Comparison of ENCODE assay signal across 18 cellular contexts in genomic region chr2:12284487-12284886, GRCh38.
DNase-seq lines count a peak whose midpoint lies in the region; ATAC-seq and TF ChIP-seq lines count a peak whose summit lies in the region.
"Had no signal": no experiment of that assay in that cellular context is flagged by ENCODE, and none has a peak within 500 bp of the region (broad histone marks: within the 10 kb centered on the region; RNA-seq: fewer than 3 reads in every experiment).

No MANE protein-coding gene starts in this region.

- no peaks in the 10 kb centered on the region for H4K20me1 ChIP-seq in IMR-90 (ENCODE audit: insufficient read depth, low read length)

- no peak overlapping the region for H4K5ac ChIP-seq in IMR-90 (ENCODE audit: low read depth, low read length)

- no peak overlapping the region for H2BK15ac ChIP-seq in IMR-90 (ENCODE audit: low read depth, low read length)

- H3K4ac ChIP-seq in IMR-90 (ENCODE audit: low read depth, low read length), result no peak overlapping the region

- H3K23ac ChIP-seq in IMR-90 (ENCODE audit: low read depth, low read length), result no peak overlapping the region

- in situ Hi-C loops in IMR-90 (cut with MboI; ENCODE audit: low sequenced_read_pairs), result no loop called here

- no peak overlapping the region for H3K4me2 ChIP-seq in IMR-90 (ENCODE audit: low read depth, low read length)

- H3K9ac ChIP-seq in IMR-90 (ENCODE audit: low read depth, low read length) (no peak overlapping the region), adipocyte (ENCODE audit: low read length) (no peak overlapping the region)

- H2AK5ac ChIP-seq in IMR-90 (ENCODE audit: low read depth, low read length), result no peak overlapping the region

- intact Hi-C loops in IMR-90 (cut with micrococcal nuclease), result no loop called here

- H3K4me1 ChIP-seq in IMR-90 (ENCODE audit: control insufficient read depth, insufficient read depth, low read length) (no peaks in the 10 kb centered on the region; the same call in 1 of the 2 replicates), adipocyte (ENCODE audit: control insufficient read depth, insufficient read depth, low read length) (peaks cover 23% of the 10 kb centered on the region), foreskin keratinocyte (peaks cover 3% of the 10 kb centered on the region)
- H3K4me1 ChIP-seq: left lung had no signal

- H3K9me1 ChIP-seq in IMR-90 (ENCODE audit: insufficient read depth, low read length), result no peaks in the 10 kb centered on the region

- H3K18ac ChIP-seq in IMR-90 (ENCODE audit: low read depth, low read length), result no peak overlapping the region; the same call in 1 of the 2 replicates

- H4K91ac ChIP-seq in IMR-90 (ENCODE audit: insufficient read depth, low read depth, low read length), result no peak overlapping the region

- no peak overlapping the region for H3K14ac ChIP-seq in IMR-90 (replicated peaks; ENCODE audit: low read depth, low read length)

- H3K9me3 ChIP-seq in IMR-90 (ENCODE audit: control insufficient read depth, insufficient read depth, low read length) (no peaks in the 10 kb centered on the region), adipocyte (ENCODE audit: control insufficient read depth, low read length) (no peaks in the 10 kb centered on the region)
- H3K9me3 ChIP-seq: left lung had no signal

- H3K27ac ChIP-seq in IMR-90 (ENCODE audit: insufficient read depth, low read length) (no peak overlapping the region), foreskin keratinocyte (no peak overlapping the region)
- H3K27ac ChIP-seq: left lung had no signal

- H3K36me3 ChIP-seq in IMR-90 (ENCODE audit: control insufficient read depth, insufficient read depth, low read length) (no peaks in the 10 kb centered on the region), adipocyte (ENCODE audit: control insufficient read depth, insufficient read depth, low read length, severe bottlenecking) (no peaks in the 10 kb centered on the region)
- H3K36me3 ChIP-seq: left lung had no signal

- no peak overlapping the region for H2AFZ ChIP-seq in IMR-90 (replicated peaks; ENCODE audit: low read length, poor library complexity)

- no peak for TF ChIP-seq CTCF in IMR-90 (conservative IDR thresholded peaks at IDR 0.05; ENCODE audit: low read depth, low read length)
- no peak for TF ChIP-seq CTCF in foreskin keratinocyte (conservative IDR thresholded peaks at IDR 0.05)

- no peak overlapping the region for H2AK9ac ChIP-seq in IMR-90 (replicated peaks; ENCODE audit: low read depth, low read length, poor library complexity)

- no peaks in the 10 kb centered on the region for H3K79me1 ChIP-seq in IMR-90 (ENCODE audit: low read depth in 1 of 2, low read length in 2 of 2)

- H4K8ac ChIP-seq in IMR-90 (ENCODE audit: low read depth in 2 of 2, low read length in 2 of 2), result no peak overlapping the region

- DNase-seq in EL (peak; percentile 12), IMR-90 (peak; percentile 60), adipocyte (ENCODE audit: low read depth) (peak; percentile 40), foreskin keratinocyte (peak; percentile 53 to 69)
- DNase-seq: activated CD4-positive, alpha-beta T cell treated with anti-CD3 and anti-CD28 coated beads, Interleukin-2, amount 50 U/mL, for 48 hours; activated naive CD4-positive, alpha-beta T cell treated with Interleukin-2 at 50 U/mL for 16 hours; CD4-positive, CD25-positive, alpha-beta regulatory T cell; cerebellar nuclear complex; hypothalamus; KBM-7; left lung; naive B cell; NCI-H1694 treated with DMSO at 0.1 percent for 48 hours; NCI-H526; stimulated activated CD4-positive, alpha-beta T cell treated with anti-CD3 and anti-CD28 coated beads, Interleukin-4, amount 100 ng/mL, for 1 hour had no signal

- ATAC-seq in IMR-90 (ENCODE audit: low read depth) (no peak), foreskin keratinocyte (peak; percentile 65), HG02571 (IDR thresholded peaks at IDR 0.05; ENCODE audit: unreplicated experiment) (no peak), HG03460 (IDR thresholded peaks at IDR 0.05; ENCODE audit: unreplicated experiment) (no peak), HG03442 (IDR thresholded peaks at IDR 0.05; ENCODE audit: unreplicated experiment) (no peak)
- ATAC-seq: left lung had no signal

- H3K4me3 ChIP-seq in IMR-90 (ENCODE audit: insufficient read depth, low read depth, low read length), result no peak overlapping the region
- no peak overlapping the region for H3K4me3 ChIP-seq in adipocyte (ENCODE audit: low read length)
- H3K4me3 ChIP-seq: left lung had no signal

- no CpG with 5 or more reads among the region's 2 CpGs for WGBS in IMR-90 (ENCODE audit: extremely low coverage in 2 of 2, insufficient read length in 1 of 2), 2 experiments

- H3K56ac ChIP-seq in IMR-90 (ENCODE audit: extremely low read depth, insufficient read depth, low read length), result no peak overlapping the region

- no peak for TF ChIP-seq POLR2A in IMR-90 (IDR thresholded peaks at IDR 0.05; ENCODE audit: low read depth, low read length)

- no peak overlapping the region for H2BK20ac ChIP-seq in IMR-90 (ENCODE audit: low read depth, low read length)

- H3K27me3 ChIP-seq in IMR-90 (ENCODE audit: control insufficient read depth, insufficient read depth, low read length) (no peaks in the 10 kb centered on the region), adipocyte (replicated peaks; ENCODE audit: control insufficient read depth, insufficient read depth, low read length) (no peaks in the 10 kb centered on the region), foreskin keratinocyte (peaks cover 42% of the 10 kb centered on the region)
- H3K27me3 ChIP-seq: left lung had no signal

- no peak overlapping the region for H2BK5ac ChIP-seq in IMR-90 (ENCODE audit: low read depth, low read length, poor library complexity, severe bottlenecking)

- CTCF ChIA-PET in IMR-90 (lab: Yijun Ruan, JAX), result no interaction called here

- no peak overlapping the region for H2BK120ac ChIP-seq in IMR-90 (ENCODE audit: low read depth, low read length)

- dilution Hi-C loops in IMR-90 (cut with HindIII; ENCODE audit: low sequenced_read_pairs, unreplicated experiment), result no loop called here

- no TSS peak for BruUV-seq in IMR-90 (replicated peaks; lab: Mats Ljungman, UMichigan)

- TF ChIP-seq RAD21 in IMR-90 (IDR thresholded peaks at IDR 0.05; ENCODE audit: low read length), result no peak

- POLR2A ChIA-PET in IMR-90 (lab: Charles Lee; ENCODE audit: unreplicated experiment), result no interaction called here

TF ChIP-seq in IMR-90, 13 proteins besides CTCF, POLR2A, EP300 and RAD21:
- no peak for TF ChIP-seq USF2 (IDR thresholded peaks at IDR 0.05; ENCODE audit: low read depth, low read length)
- TF ChIP-seq CEBPB (IDR thresholded peaks at IDR 0.05; ENCODE audit: low read depth, low read length), result peak; percentile 72
